In genomic region chr2:85750509-85751299, GRCh38 we compare ENCODE assay signal across 8 cellular contexts. TPM values are rescaled to one million over a fixed set of nuclear protein-coding genes. Genes with fewer than 3 reads are reported as not detected.
DNase-seq lines count a peak whose midpoint lies in the region; ATAC-seq, FAIRE-seq and TF ChIP-seq lines count a peak whose summit lies in the region.

No MANE protein-coding gene starts in this region.

- H3K4me3 Mint-ChIP-seq in CD14-positive monocyte (peak overlapping the region in 1 of 2 donors; percentile 80), glutamatergic neuron (ENCODE audit: unreplicated experiment) (no peak overlapping the region)

- H3K27ac Mint-ChIP-seq in CD14-positive monocyte (peak overlapping the region in 1 of 7 donors; percentile 22), glutamatergic neuron (ENCODE audit: unreplicated experiment) (no peak overlapping the region)

- H3K36me3 ChIP-seq in trophoblast cell (ENCODE audit: control insufficient read depth in 1 of 2, insufficient read depth in 2 of 2, low read length in 2 of 2), result no peaks in the 10 kb centered on the region

- peaks cover 2 to 8% of the 10 kb centered on the region in 2 donors for H3K36me3 Mint-ChIP-seq in CD14-positive monocyte
- peaks cover 4% of the 10 kb centered on the region for H3K36me3 Mint-ChIP-seq in glutamatergic neuron (ENCODE audit: unreplicated experiment)

- H3K9me3 ChIP-seq in trophoblast cell (ENCODE audit: insufficient read depth, low read depth, low read length), result peaks cover 5% of the 10 kb centered on the region

- DNase-seq in CD14-positive monocyte (ENCODE audit: low spot score) (peak; percentile 77), HFF-Myc (ENCODE audit: extremely low read depth, low read depth) (no peak), SHP77 (lab: John Stamatoyannopoulos, UW) (peak; percentile 34 to 51), glutamatergic neuron (peak; percentile 75), trophoblast cell (peak; percentile 51 to 78), urothelium cell line (ENCODE audit: low spot score) (peak; percentile 60)
- peak; percentile 49 for DNase-seq in activated naive CD4-positive, alpha-beta T cell treated with anti-CD3 and anti-CD28 coated beads, Interleukin-2, amount 50 U/mL, for 16 hours

- no peak overlapping the region for H3K18ac ChIP-seq in trophoblast cell (ENCODE audit: low read length)

- H3K4me2 ChIP-seq in trophoblast cell (ENCODE audit: low read length), result no peak overlapping the region

- H3K9me3 Mint-ChIP-seq in CD14-positive monocyte, result peaks cover 0 to 25% (median 2%) of the 10 kb centered on the region in 7 donors
- H3K9me3 Mint-ChIP-seq in glutamatergic neuron (ENCODE audit: unreplicated experiment), result peaks cover 7% of the 10 kb centered on the region

- H2BK120ac ChIP-seq in trophoblast cell (ENCODE audit: insufficient read depth, low read length, poor library complexity), result no peak overlapping the region

- H3K9ac ChIP-seq in trophoblast cell (ENCODE audit: low read length), result no peak overlapping the region

- H2BK5ac ChIP-seq in trophoblast cell (ENCODE audit: low read depth, low read length, poor library complexity), result no peak overlapping the region

- peaks cover 53% of the 10 kb centered on the region for H3K4me1 Mint-ChIP-seq in CD14-positive monocyte
- peaks cover 9% of the 10 kb centered on the region for H3K4me1 Mint-ChIP-seq in glutamatergic neuron (ENCODE audit: low read depth, unreplicated experiment)

- H3K27me3 Mint-ChIP-seq in CD14-positive monocyte (ENCODE audit: low read depth in 3 of 3) (peaks cover 43 to 62% (median 58%) of the 10 kb centered on the region in 3 donors), glutamatergic neuron (ENCODE audit: unreplicated experiment) (peaks cover 11% of the 10 kb centered on the region)

- H2AK5ac ChIP-seq in trophoblast cell (ENCODE audit: low read length), result no peak overlapping the region

- ATAC-seq in HG03139 (IDR thresholded peaks at IDR 0.05; ENCODE audit: unreplicated experiment), result no peak

- H4K12ac ChIP-seq in trophoblast cell (ENCODE audit: low read depth, low read length), result no peak overlapping the region

- H3K79me1 ChIP-seq in trophoblast cell (ENCODE audit: low read length), result peaks cover 8% of the 10 kb centered on the region

- intact Hi-C loops in CD14-positive monocyte (cut with micrococcal nuclease), result loop anchor here (2.0 kb wide), 1 partner anchor 64 kb away; no protein-coding TSS in a partner anchor

- H3K4me1 ChIP-seq in trophoblast cell (ENCODE audit: control insufficient read depth in 1 of 2, insufficient read depth in 2 of 2, low read length in 2 of 2), result peaks cover 4 to 13% of the 10 kb centered on the region in 2 experiments

- no peak overlapping the region for H2AFZ ChIP-seq in trophoblast cell (ENCODE audit: insufficient read depth, low read length, poor library complexity)

- TF ChIP-seq CTCF in CD14-positive monocyte (IDR thresholded peaks at IDR 0.05) (peak; percentile 88), HFF-Myc (IDR thresholded peaks at IDR 0.05; ENCODE audit: low read depth, low read length, missing control alignments) (peak; percentile 92), glutamatergic neuron (IDR thresholded peaks at IDR 0.05; ENCODE audit: partially characterized antibody, unreplicated experiment) (peak; percentile 66)

- H3K27me3 ChIP-seq in trophoblast cell (ENCODE audit: insufficient read depth, low read length), result peaks cover 40% of the 10 kb centered on the region

- no peak overlapping the region for H3K4ac ChIP-seq in trophoblast cell (ENCODE audit: low read depth, low read length)

- no peaks in the 10 kb centered on the region for H3K79me2 ChIP-seq in trophoblast cell (ENCODE audit: control insufficient read depth, insufficient read depth, low read length, poor library complexity)

- no peak overlapping the region for H4K91ac ChIP-seq in trophoblast cell (ENCODE audit: low read depth, low read length)

- H3K23ac ChIP-seq in trophoblast cell (ENCODE audit: low read length), result no peak overlapping the region

- H3K4me3 ChIP-seq in HFF-Myc (replicated peaks; ENCODE audit: low read depth, low read length) (no peak overlapping the region), trophoblast cell (ENCODE audit: low read depth, low read length) (no peak overlapping the region)

- WGBS in trophoblast cell (ENCODE audit: extremely low coverage, insufficient coverage, insufficient read length), result no CpG with 5 or more reads among the region's 10 CpGs

- no peak overlapping the region for H3K14ac ChIP-seq in trophoblast cell (ENCODE audit: low read length)

- no peak for FAIRE-seq in urothelium cell line (lab: Jason Lieb, UNC)

- H3K27ac ChIP-seq in trophoblast cell (ENCODE audit: low read depth, low read length), result no peak overlapping the region

- no peak overlapping the region for H4K8ac ChIP-seq in trophoblast cell (ENCODE audit: low read depth, low read length)

- no peak overlapping the region for H2BK12ac ChIP-seq in trophoblast cell (ENCODE audit: low read length)

RNA-seq across cellular contexts. Expression of gene ATOH8, which starts 3.1 kb away (rescaled TPM):
- 1 to 10 TPM; 2.0 to 2.1 TPM for polyA plus RNA-seq in CD14-positive monocyte
- total RNA-seq in glutamatergic neuron (ENCODE audit: unreplicated experiment), result 9.0 TPM
- polyA plus RNA-seq in trophoblast cell (2013), result 1.8 and 2.0 TPM in 2 replicates

RNA-seq across cellular contexts. Expression of gene GNLY, which starts 56.5 kb away (rescaled TPM):
- polyA plus RNA-seq in CD14-positive monocyte, result 10 to 100 TPM; 11.1 to 13.2 TPM
- not detected for total RNA-seq in glutamatergic neuron (ENCODE audit: unreplicated experiment)
- 0.75 and 0.90 TPM in 2 replicates for polyA plus RNA-seq in trophoblast cell (2013)
